In genomic region chr17:83152221-83152744, GRCh38 we compare ENCODE assay signal across 4 cellular contexts.
A peak's percentile ranks its signal among the peaks of the same experiment; 100 is the strongest.
TF ChIP-seq lines count a peak whose summit lies in the region.

No MANE protein-coding gene starts in this region.

TF ChIP-seq in SK-N-SH, 30 proteins besides CTCF, POLR2A, EP300 and RAD21 (continues in another document):
- TF ChIP-seq PBX3 (IDR thresholded peaks at IDR 0.05) (no peak), JUND (IDR thresholded peaks at IDR 0.05) (no peak), NRF1 (IDR thresholded peaks at IDR 0.05; ENCODE audit: low read depth, low read length) (no peak), TCF12 (IDR thresholded peaks at IDR 0.05) (no peak), FOSL2 (IDR thresholded peaks at IDR 0.05; ENCODE audit: borderline replicate concordance, low read depth) (no peak), GATA2 (CRISPR knock-in tag; IDR thresholded peaks at IDR 0.05) (no peak), USF1 (IDR thresholded peaks at IDR 0.05; ENCODE audit: borderline replicate concordance, low read depth) (no peak), RXRA (IDR thresholded peaks at IDR 0.05; ENCODE audit: borderline replicate concordance, low read depth) (no peak), REST (IDR thresholded peaks at IDR 0.05; ENCODE audit: low read depth, low read length) (no peak)

TF ChIP-seq in SK-N-SH treated with all-trans-retinoic acid at 6 μM for 48 hours, 23 proteins besides CTCF, POLR2A, EP300 and RAD21 (continued from another document):
- TF ChIP-seq CSRNP3 (CRISPR knock-in tag; IDR thresholded peaks at IDR 0.05) = no peak

TF ChIP-seq in GM23338, 12 proteins besides CTCF, POLR2A, EP300 and RAD21 (continued from another document):
- no peak for TF ChIP-seq ZNF462 (CRISPR knock-in tag; IDR thresholded peaks at IDR 0.05)
- no peak for TF ChIP-seq REST (IDR thresholded peaks at IDR 0.05; ENCODE audit: unreplicated experiment)
- TF ChIP-seq ZNF331 (CRISPR knock-in tag; IDR thresholded peaks at IDR 0.05; ENCODE audit: low read depth) = no peak
- no peak for TF ChIP-seq ETS1 (IDR thresholded peaks at IDR 0.05)
- no peak for TF ChIP-seq STAT1 (IDR thresholded peaks at IDR 0.05; ENCODE audit: unreplicated experiment)
- TF ChIP-seq POLR2AphosphoS5 (IDR thresholded peaks at IDR 0.05; ENCODE audit: low read depth) = no peak

TF ChIP-seq in HepG2, 621 proteins besides CTCF, POLR2A, EP300 and RAD21 (continued from another document):
- peak; percentile 16 for TF ChIP-seq TEAD3 (CRISPR knock-in tag; optimal IDR thresholded peaks at IDR 0.05; ENCODE audit: borderline replicate concordance)
- peak; percentile 20 for TF ChIP-seq ZNF883 (CRISPR knock-in tag; IDR thresholded peaks at IDR 0.05; ENCODE audit: not compliant biosample characterization)
- TF ChIP-seq PPARG (CRISPR knock-in tag; conservative IDR thresholded peaks at IDR 0.05) = no peak
- 0 out of 2 replicates have a peak, but pooled peaks have one; percentile 16 for TF ChIP-seq ZBTB33 (CRISPR knock-in tag; IDR thresholded peaks at IDR 0.05)
- TF ChIP-seq SRSF9 (IDR thresholded peaks at IDR 0.05; ENCODE audit: borderline replicate concordance, insufficient read depth, low read depth, low read length, poor library complexity, severe bottlenecking) = no peak
- no peak for TF ChIP-seq DMTF1 (CRISPR knock-in tag; IDR thresholded peaks at IDR 0.05)
- no peak for TF ChIP-seq IRF2 (CRISPR knock-in tag; IDR thresholded peaks at IDR 0.05)
- TF ChIP-seq NFKB2 (CRISPR knock-in tag; IDR thresholded peaks at IDR 0.05; ENCODE audit: borderline replicate concordance) = no peak
- peak; percentile 43; the same call in 1 of the 2 replicates for TF ChIP-seq DNMT1 (CRISPR knock-in tag; IDR thresholded peaks at IDR 0.05)
- TF ChIP-seq HNF4A (CRISPR knock-in tag; IDR thresholded peaks at IDR 0.05) = no peak
- no peak for TF ChIP-seq CENPBD1 (CRISPR knock-in tag; IDR thresholded peaks at IDR 0.05; ENCODE audit: borderline replicate concordance, low read depth)
- TF ChIP-seq PCBP1 (IDR thresholded peaks at IDR 0.05; ENCODE audit: borderline replicate concordance, low read depth, low read length) = peak; percentile 23; the same call in 1 of the 2 replicates
- 0 out of 2 replicates have a peak, but pooled peaks have one; percentile 57 for TF ChIP-seq CHCHD3 (CRISPR knock-in tag; IDR thresholded peaks at IDR 0.05)
- TF ChIP-seq AFF4 (CRISPR knock-in tag; IDR thresholded peaks at IDR 0.05) = no peak
- no peak for TF ChIP-seq ZFP62 (CRISPR knock-in tag; IDR thresholded peaks at IDR 0.05)
- 0 out of 2 replicates have a peak, but pooled peaks have one; percentile 29 for TF ChIP-seq ZNF446 (CRISPR knock-in tag; IDR thresholded peaks at IDR 0.05)
- TF ChIP-seq ZBTB25 (CRISPR knock-in tag; IDR thresholded peaks at IDR 0.05) = no peak
- no peak for TF ChIP-seq ZFP36L2 (CRISPR knock-in tag; IDR thresholded peaks at IDR 0.05)
- 0 out of 2 replicates have a peak, but pooled peaks have one; percentile 66 for TF ChIP-seq ZFYVE20 (CRISPR knock-in tag; IDR thresholded peaks at IDR 0.05; ENCODE audit: borderline replicate concordance, low read depth)
- TF ChIP-seq SAFB2 (CRISPR knock-in tag; IDR thresholded peaks at IDR 0.05; ENCODE audit: borderline replicate concordance, low read depth) = 0 out of 2 replicates have a peak, but pooled peaks have one; percentile 2
- no peak for TF ChIP-seq ZNF772 (CRISPR knock-in tag; IDR thresholded peaks at IDR 0.05)
